In the genomic region with DNA sequence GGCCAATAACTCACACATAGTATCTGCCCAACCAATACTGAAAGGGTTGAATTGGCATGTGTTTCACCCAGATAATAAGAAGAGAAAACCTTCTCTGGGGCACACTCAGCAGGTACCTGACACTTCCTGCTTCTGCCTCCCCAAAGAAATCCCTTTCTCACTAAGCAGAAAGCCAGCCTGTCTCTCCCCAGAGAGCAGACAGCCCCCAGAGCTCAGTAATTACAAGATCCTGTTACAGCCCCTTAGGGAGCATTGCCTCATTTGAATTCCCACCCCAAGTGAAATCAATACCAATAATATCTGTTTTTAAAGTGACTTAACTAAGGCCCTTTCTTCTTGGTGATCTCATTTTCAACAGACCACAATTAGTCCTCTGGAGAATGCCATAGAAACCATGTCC, we compare ENCODE assay signal across 31 cellular contexts. TPM values are rescaled to one million over a fixed set of nuclear protein-coding genes. Genes with fewer than 3 reads are reported as not detected.
A peak's percentile ranks its signal among the peaks of the same experiment; 100 is the strongest.
DNase-seq lines count a peak whose midpoint lies in the region; ATAC-seq, FAIRE-seq and TF ChIP-seq lines count a peak whose summit lies in the region.
"Had no signal": no experiment of that assay in that cellular context is flagged by ENCODE, and none has a peak within 500 bp of the region (broad histone marks: within the 10 kb centered on the region; RNA-seq: fewer than 3 reads in every experiment).

No MANE protein-coding gene starts in this region.

- H3K36me3 Mint-ChIP-seq in activated CD8-positive, alpha-beta T cell treated with anti-CD3 and anti-CD28 coated beads, Interleukin-2, amount 10 ng/mL, durations not matched to agents 7 days and 5 days (ENCODE audit: low read depth), result peaks cover 73% of the 10 kb centered on the region
- peaks cover 98% of the 10 kb centered on the region for H3K36me3 Mint-ChIP-seq in CD4-positive, alpha-beta T cell (ENCODE audit: low read depth)
- H3K36me3 Mint-ChIP-seq: WTC11 had no signal

- H3K9me3 ChIP-seq in Karpas-422 (ENCODE audit: low read length) (no peaks in the 10 kb centered on the region), spleen (no peaks in the 10 kb centered on the region)
- H3K9me3 ChIP-seq in CD4-positive, alpha-beta T cell (ENCODE audit: control insufficient read depth, low read length), result no peaks in the 10 kb centered on the region
- H3K9me3 ChIP-seq: SK-N-SH, vagina had no signal

- TF ChIP-seq POLR2A in GM12892 (IDR thresholded peaks at IDR 0.05; ENCODE audit: low read depth, low read length) (no peak), spleen (IDR thresholded peaks at IDR 0.05) (no peak)

- H3K79me2 ChIP-seq in Karpas-422 (ENCODE audit: low read length), result no peaks in the 10 kb centered on the region
- H3K79me2 ChIP-seq: parathyroid adenoma had no signal

- H3K9me2 ChIP-seq in Karpas-422 (replicated peaks; ENCODE audit: insufficient read depth, low read length), result no peaks in the 10 kb centered on the region
- H3K9me2 ChIP-seq: SK-N-SH had no signal

- H4K20me1 ChIP-seq in Karpas-422 (ENCODE audit: insufficient read depth, low read depth, low read length), result no peaks in the 10 kb centered on the region

- H3K27ac ChIP-seq in Karpas-422 (ENCODE audit: low read length), result peak overlapping the region; percentile 94
- no peak overlapping the region for H3K27ac ChIP-seq in CD4-positive, alpha-beta T cell (ENCODE audit: low read depth, low read length)
- no peak overlapping the region for H3K27ac ChIP-seq in spleen
- H3K27ac ChIP-seq: parathyroid adenoma, RWPE1, vagina had no signal

- peaks cover 62% of the 10 kb centered on the region for H3K4me1 ChIP-seq in Karpas-422 (ENCODE audit: low read length)
- H3K4me1 ChIP-seq in spleen, result no peaks in the 10 kb centered on the region
- H3K4me1 ChIP-seq: parathyroid adenoma, vagina had no signal

- no peak overlapping the region for H3K4me3 Mint-ChIP-seq in activated CD8-positive, alpha-beta T cell treated with anti-CD3 and anti-CD28 coated beads, Interleukin-2, amount 10 ng/mL, durations not matched to agents 7 days and 5 days
- H3K4me3 Mint-ChIP-seq in CD4-positive, alpha-beta T cell, result no peak overlapping the region
- H3K4me3 Mint-ChIP-seq: CD4-positive, CD25-positive, alpha-beta regulatory T cell; nephron; WTC11 had no signal

- no peak for ATAC-seq in activated CD8-positive, alpha-beta T cell treated with anti-CD3 and anti-CD28 coated beads, Interleukin-2, amount 10 ng/mL, durations not matched to agents 7 days and 5 days
- no peak for ATAC-seq in GM18519 (IDR thresholded peaks at IDR 0.05; ENCODE audit: low FRiP score, unreplicated experiment)
- no peak for ATAC-seq in CD4-positive, alpha-beta T cell (ENCODE audit: poor library complexity)
- ATAC-seq: left ventricle myocardium superior, sciatic nerve, WTC11 had no signal

- H3K9me3 Mint-ChIP-seq in activated CD8-positive, alpha-beta T cell treated with anti-CD3 and anti-CD28 coated beads, Interleukin-2, amount 10 ng/mL, durations not matched to agents 7 days and 5 days (ENCODE audit: insufficient read depth), result no peaks in the 10 kb centered on the region
- H3K9me3 Mint-ChIP-seq in CD4-positive, alpha-beta T cell, result no peaks in the 10 kb centered on the region
- H3K9me3 Mint-ChIP-seq: CD4-positive, CD25-positive, alpha-beta regulatory T cell; nephron; WTC11 had no signal

- H3K27ac Mint-ChIP-seq in activated CD8-positive, alpha-beta T cell treated with anti-CD3 and anti-CD28 coated beads, Interleukin-2, amount 10 ng/mL, durations not matched to agents 7 days and 5 days, result peak overlapping the region; percentile 17
- no peak overlapping the region for H3K27ac Mint-ChIP-seq in CD4-positive, alpha-beta T cell
- H3K27ac Mint-ChIP-seq: nephron, WTC11 had no signal

- peak overlapping the region; percentile 69 for H3K4me2 ChIP-seq in Karpas-422 (ENCODE audit: low read depth, low read length, poor library complexity, severe bottlenecking)
- H3K4me2 ChIP-seq: SK-N-SH had no signal

- POLR2A ChIA-PET in activated CD8-positive, alpha-beta T cell treated with anti-CD3 and anti-CD28 coated beads, Interleukin-2, amount 10 ng/mL, durations not matched to agents 7 days and 5 days (lab: Charles Lee), result no interaction called here
- POLR2A ChIA-PET in CD4-positive, alpha-beta T cell (lab: Charles Lee), result interaction anchor here (0.5 kb wide), 1 partner anchor 849 kb away, joined by 3 read pairs; no protein-coding TSS in a partner anchor

- no peak overlapping the region for H2AFZ ChIP-seq in Karpas-422 (ENCODE audit: low read length)
- H2AFZ ChIP-seq: parathyroid adenoma had no signal

- intact Hi-C loops in CD4-positive, alpha-beta T cell (cut with DNase I, micrococcal nuclease), result no loop called here
- intact Hi-C loops in spleen (cut with DNase I; ENCODE audit: low total_unique reads), result no loop called here

- CTCF ChIA-PET in activated CD8-positive, alpha-beta T cell treated with anti-CD3 and anti-CD28 coated beads, Interleukin-2, amount 10 ng/mL, durations not matched to agents 7 days and 5 days (lab: Charles Lee), result no interaction called here
- CTCF ChIA-PET in CD4-positive, alpha-beta T cell (lab: Charles Lee), result no interaction called here

- H3K27me3 Mint-ChIP-seq in activated CD8-positive, alpha-beta T cell treated with anti-CD3 and anti-CD28 coated beads, Interleukin-2, amount 10 ng/mL, durations not matched to agents 7 days and 5 days (ENCODE audit: low read depth), result no peaks in the 10 kb centered on the region
- no peaks in the 10 kb centered on the region for H3K27me3 Mint-ChIP-seq in CD4-positive, alpha-beta T cell
- H3K27me3 Mint-ChIP-seq: CD4-positive, CD25-positive, alpha-beta regulatory T cell had no signal

- H3K4me1 Mint-ChIP-seq in activated CD8-positive, alpha-beta T cell treated with anti-CD3 and anti-CD28 coated beads, Interleukin-2, amount 10 ng/mL, durations not matched to agents 7 days and 5 days (ENCODE audit: low read depth), result no peaks in the 10 kb centered on the region
- no peaks in the 10 kb centered on the region for H3K4me1 Mint-ChIP-seq in CD4-positive, alpha-beta T cell (ENCODE audit: low read depth)

- no peak for TF ChIP-seq CTCF in CD4-positive, alpha-beta T cell (IDR thresholded peaks at IDR 0.05)
- no peak for TF ChIP-seq CTCF in spleen (IDR thresholded peaks at IDR 0.05 in 8 of 11, conservative IDR thresholded peaks at IDR 0.05 in 3 of 11)

- H3K4me3 ChIP-seq in Karpas-422 (ENCODE audit: low read length), result peak overlapping the region; percentile 44
- H3K4me3 ChIP-seq in spleen, result no peak overlapping the region
- H3K4me3 ChIP-seq: vagina had no signal

- FAIRE-seq in GM12892 (lab: Jason Lieb, UNC), result peak; percentile 57

- H3K27me3 ChIP-seq in Karpas-422 (ENCODE audit: low read length) (no peaks in the 10 kb centered on the region), spleen (replicated peaks in 1 of 7) (no peaks in the 10 kb centered on the region)
- H3K27me3 ChIP-seq in CD4-positive, alpha-beta T cell (ENCODE audit: control insufficient read depth, insufficient read depth, low read length), result no peaks in the 10 kb centered on the region
- H3K27me3 ChIP-seq: vagina had no signal

- H3K9ac ChIP-seq in Karpas-422 (ENCODE audit: low read length), result peak overlapping the region; percentile 58
- H3K9ac ChIP-seq: parathyroid adenoma, SK-N-SH had no signal

- peaks cover 44% of the 10 kb centered on the region for H3K36me3 ChIP-seq in Karpas-422 (ENCODE audit: insufficient read depth, low read length)
- peaks cover 0 to 98% (median 51%) of the 10 kb centered on the region in 6 donors for H3K36me3 ChIP-seq in spleen
- H3K36me3 ChIP-seq: vagina had no signal

- DNase-seq in ELF-1 (ENCODE audit: low read depth, low spot score) (peak; percentile 14), GM12892 (ENCODE audit: insufficient read length) (no peak), Karpas-422 (peak; percentile 93), spleen (no peak)
- no peak for DNase-seq in activated CD8-positive, alpha-beta T cell treated with anti-CD3 and anti-CD28 coated beads, Interleukin-2, amount 10 ng/mL, durations not matched to agents 7 days and 5 days
- DNase-seq in CD4-positive, alpha-beta T cell, result no peak
- DNase-seq: activated CD4-positive, alpha-beta T cell treated with anti-CD3 and anti-CD28 coated beads, Interleukin-2, amount 50 U/mL, for 4 hours; activated naive CD4-positive, alpha-beta T cell treated with Interleukin-2 at 50 U/mL for 16 hours; activated T-cell treated with anti-CD3 and anti-CD28 coated beads for 4 hours; CD4-positive, CD25-positive, alpha-beta regulatory T cell; effector memory CD4-positive, alpha-beta T cell; foreskin melanocyte; GDM1; hippocampal formation; Kasumi-1; left ventricle myocardium superior; midbrain; NCI-H1048; NCI-H2029; NCI-H446; SK-N-SH; stimulated activated CD8-positive, alpha-beta memory T cell treated with anti-CD3 and anti-CD28 coated beads, Interleukin-4, amount 100 ng/mL, for 48 hours had no signal

RNA-seq across cellular contexts. Expression of a gene that starts 38.5 kb away (rescaled TPM):
- polyA plus RNA-seq in GM12892 (2012; ENCODE audit: missing spikeins), result not detected
- total RNA-seq in Karpas-422 (2014; rRNA removed; shearing (Covaris generic); ENCODE audit: low replicate concordance), result 0.07 TPM in 1 of 2 replicates, not detected in the other
- not detected for total RNA-seq in activated CD8-positive, alpha-beta T cell treated with anti-CD3 and anti-CD28 coated beads, Interleukin-2, amount 10 ng/mL, durations not matched to agents 7 days and 5 days
- under 1 TPM in 1 of 2 experiments, not detected in 1; 0.28 TPM for total RNA-seq in CD4-positive, alpha-beta T cell
- total RNA-seq in spleen, result not detected
- not detected for polyA plus RNA-seq in spleen
- total RNA-seq: CD4-positive, CD25-positive, alpha-beta regulatory T cell; HT1080; left ventricle myocardium superior; sciatic nerve; vagina; WTC11 had no signal
- polyA plus RNA-seq: CD4-positive, CD25-positive, alpha-beta regulatory T cell; esophagus; SK-N-SH had no signal

Comparison
In these comparisons a context has a peak if more than half of its experiments do, and no peak if none do; other contexts are left out.
1. DNase-seq: peak in ELF-1 (single experiment) and Karpas-422 (single experiment); none in GM12892 (single experiment), activated CD8-positive, alpha-beta T cell treated with anti-CD3 and anti-CD28 coated beads, Interleukin-2, amount 10 ng/mL, durations not matched to agents 7 days and 5 days (single experiment), CD4-positive, alpha-beta T cell (0 of 10) and spleen (single experiment).